ENCODE assay signal across 8 cellular contexts in the genomic region with DNA sequence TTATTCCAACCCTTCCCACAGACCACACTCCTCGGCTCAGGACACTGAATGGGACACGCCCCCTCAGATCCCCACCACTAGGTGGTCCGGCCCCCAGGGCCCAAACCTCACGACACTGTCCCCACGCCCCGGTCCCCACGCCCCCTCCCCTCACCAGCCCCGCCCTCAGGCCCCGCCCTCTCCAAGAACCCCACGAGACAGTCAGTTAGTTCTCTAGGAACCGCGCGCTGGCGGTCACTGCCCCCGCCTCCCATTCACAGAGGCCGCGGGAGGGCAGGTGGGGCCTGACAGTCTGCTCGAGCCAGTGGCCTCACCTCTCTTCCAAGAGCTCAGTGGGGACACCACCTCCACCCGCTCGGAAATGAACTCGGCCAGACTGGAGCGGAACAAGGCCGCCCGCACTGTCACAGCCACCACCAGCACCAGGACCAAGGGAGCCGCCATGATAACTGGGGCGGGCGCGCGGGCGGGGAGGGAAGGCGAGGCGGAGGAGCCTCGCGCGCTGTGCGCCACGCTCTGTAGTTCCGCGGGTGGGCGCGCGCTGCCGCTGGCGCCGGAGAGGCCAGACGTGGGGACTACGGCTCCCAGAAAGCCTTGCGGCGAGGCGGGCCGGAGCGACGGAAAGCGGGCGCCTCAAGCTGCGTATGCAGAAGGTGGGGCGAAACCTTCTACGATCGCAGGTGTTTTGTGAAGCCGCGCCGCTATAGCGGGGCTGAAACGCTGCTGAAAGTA. TPM values are rescaled to one million over a fixed set of nuclear protein-coding genes. Genes with fewer than 3 reads are reported as not detected.
DNase-seq lines count a peak whose midpoint lies in the region; ATAC-seq and TF ChIP-seq lines count a peak whose summit lies in the region.

A gene with protein sequence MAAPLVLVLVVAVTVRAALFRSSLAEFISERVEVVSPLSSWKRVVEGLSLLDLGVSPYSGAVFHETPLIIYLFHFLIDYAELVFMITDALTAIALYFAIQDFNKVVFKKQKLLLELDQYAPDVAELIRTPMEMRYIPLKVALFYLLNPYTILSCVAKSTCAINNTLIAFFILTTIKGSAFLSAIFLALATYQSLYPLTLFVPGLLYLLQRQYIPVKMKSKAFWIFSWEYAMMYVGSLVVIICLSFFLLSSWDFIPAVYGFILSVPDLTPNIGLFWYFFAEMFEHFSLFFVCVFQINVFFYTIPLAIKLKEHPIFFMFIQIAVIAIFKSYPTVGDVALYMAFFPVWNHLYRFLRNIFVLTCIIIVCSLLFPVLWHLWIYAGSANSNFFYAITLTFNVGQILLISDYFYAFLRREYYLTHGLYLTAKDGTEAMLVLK (minus strand): TSS at position 451 of the 732 bp plus-strand sequence. CDS start 7 bp downstream, at position 444.

- no peaks in the 10 kb centered on the region for H3K27me3 Mint-ChIP-seq in activated naive CD4-positive, alpha-beta T cell treated with anti-CD3 and anti-CD28 coated beads for 36 hours (ENCODE audit: low read depth)

- peaks cover 29% of the 10 kb centered on the region for H3K4me1 Mint-ChIP-seq in activated naive CD4-positive, alpha-beta T cell treated with anti-CD3 and anti-CD28 coated beads for 36 hours (ENCODE audit: low read depth)

- intact Hi-C loops in activated naive CD4-positive, alpha-beta T cell treated with anti-CD3 and anti-CD28 coated beads for 36 hours (cut with micrococcal nuclease): loop anchor here (1.0 to 5.0 kb wide), 12 partner anchors 27 to 1185 kb away; a partner anchor contains a TSS

- peak; percentile 14 to 33 for TF ChIP-seq POLR2A in gastroesophageal sphincter (IDR thresholded peaks at IDR 0.05)
- TF ChIP-seq POLR2A in suprapubic skin (IDR thresholded peaks at IDR 0.05): no peak

- H3K9me3 Mint-ChIP-seq in activated naive CD4-positive, alpha-beta T cell treated with anti-CD3 and anti-CD28 coated beads for 36 hours: no peaks in the 10 kb centered on the region

- POLR2A ChIA-PET in HEK293T (lab: Yijun Ruan, JAX): interaction anchor here (0.8 to 1.5 kb wide), 7 partner anchors 10 to 94 kb away, joined by 3 to 6 read pairs (median 4); a partner anchor contains a TSS

- WGBS in gastroesophageal sphincter (ENCODE audit: low coverage in 1 of 2), 2 donors: 0 to 1% methylated on average over 8 to 12 of the region's 64 CpGs
- WGBS in suprapubic skin: 2% methylated on average over 40 of the region's 64 CpGs

- H3K4me3 Mint-ChIP-seq in activated naive CD4-positive, alpha-beta T cell treated with anti-CD3 and anti-CD28 coated beads for 36 hours: peak within 1 kb of the TSS; percentile 97

- no peaks in the 10 kb centered on the region for H3K36me3 Mint-ChIP-seq in activated naive CD4-positive, alpha-beta T cell treated with anti-CD3 and anti-CD28 coated beads for 36 hours (ENCODE audit: low read depth)

- H3K27ac ChIP-seq in gastroesophageal sphincter: peak within 1 kb of the TSS; percentile 50 to 88 (median 83)
- peak within 1 kb of the TSS; percentile 65 for H3K27ac ChIP-seq in suprapubic skin

- DNase-seq in GM04503 (ENCODE audit: low read depth) (peak; percentile 64), HEK293T (ENCODE audit: extremely low spot score) (peak; percentile 92), MV-4-11 (lab: John Stamatoyannopoulos, UW) (peak; percentile 95), SK-MEL-5 (ENCODE audit: low read depth, low spot score) (peak; percentile 96), non-pigmented ciliary epithelial cell (ENCODE audit: low read depth) (peak; percentile 66), suprapubic skin (ENCODE audit: low spot score in 2 of 2) (peak; percentile 95 to 96)
- DNase-seq in activated naive CD4-positive, alpha-beta T cell treated with anti-CD3 and anti-CD28 coated beads for 36 hours: peak; percentile 97

- H3K36me3 ChIP-seq in gastroesophageal sphincter (no peaks in the 10 kb centered on the region), suprapubic skin (no peaks in the 10 kb centered on the region)

- peaks cover 0 to 24% (median 5%) of the 10 kb centered on the region in 3 donors for H3K4me1 ChIP-seq in gastroesophageal sphincter
- H3K4me1 ChIP-seq in suprapubic skin: peaks cover 17% of the 10 kb centered on the region

- H3K4me3 ChIP-seq in gastroesophageal sphincter: peak within 1 kb of the TSS; percentile 88
- H3K4me3 ChIP-seq in suprapubic skin: peak within 1 kb of the TSS; percentile 90

- H3K27me3 ChIP-seq in gastroesophageal sphincter (no peaks in the 10 kb centered on the region), suprapubic skin (no peaks in the 10 kb centered on the region)

- CTCF ChIA-PET in HEK293T (lab: Yijun Ruan, JAX): interaction anchor here (0.6 kb wide), 1 partner anchor 154 kb away, joined by 5 read pairs; no protein-coding TSS in a partner anchor
- CTCF ChIA-PET in activated naive CD4-positive, alpha-beta T cell treated with anti-CD3 and anti-CD28 coated beads for 36 hours (lab: Charles Lee): interaction anchor here (0.6 to 0.9 kb wide), 2 partner anchors 147 to 365 kb away, joined by 3 to 4 read pairs; no protein-coding TSS in a partner anchor

- H3K9me3 ChIP-seq in gastroesophageal sphincter: no peaks in the 10 kb centered on the region
- no peaks in the 10 kb centered on the region for H3K9me3 ChIP-seq in suprapubic skin

- H3K27ac Mint-ChIP-seq in activated naive CD4-positive, alpha-beta T cell treated with anti-CD3 and anti-CD28 coated beads for 36 hours: peak within 1 kb of the TSS; percentile 90

- peak; percentile 100 for ATAC-seq in gastroesophageal sphincter

- no peak for TF ChIP-seq EP300 in gastroesophageal sphincter (IDR thresholded peaks at IDR 0.05)
- no peak for TF ChIP-seq EP300 in suprapubic skin (IDR thresholded peaks at IDR 0.05)

- in situ Hi-C loops in SK-MEL-5 (cut with HindIII; ENCODE audit: low pct_unique_long_range_greater_than_20kb, low sequenced_read_pairs): no loop called here

- TF ChIP-seq CTCF in gastroesophageal sphincter (IDR thresholded peaks at IDR 0.05) (peak in 3 of 4 experiments; percentile 50 to 62 (median 51)), suprapubic skin (IDR thresholded peaks at IDR 0.05) (peak in 1 of 2 donors; percentile 31)

TF ChIP-seq in HEK293T, 16 proteins besides CTCF, POLR2A, EP300 and RAD21:
- TF ChIP-seq FOXM1 (IDR thresholded peaks at IDR 0.05; ENCODE audit: borderline replicate concordance) (no peak), L3MBTL2 (conservative IDR thresholded peaks at IDR 0.05) (0 out of 2 replicates have a peak, but pooled peaks have one; percentile 19), ZNF384 (IDR thresholded peaks at IDR 0.05) (no peak), ARNT (IDR thresholded peaks at IDR 0.05) (no peak)

RNA-seq across cellular contexts. Expression of the gene that starts here (rescaled TPM):
- 32.1 and 38.2 TPM in 2 replicates for total RNA-seq in SK-MEL-5 (2014; rRNA removed; shearing (Covaris generic))
- polyA plus RNA-seq in SK-MEL-5 (2015; cell fraction: cytosol; rRNA removed): 48.0 and 49.1 TPM in 2 replicates
- 12.3 and 19.0 TPM in 2 replicates for polyA plus RNA-seq in SK-MEL-5 (2015; cell fraction: nucleus; rRNA removed)
- 10 to 100 TPM; 18.8 to 18.9 TPM for total RNA-seq in activated naive CD4-positive, alpha-beta T cell treated with anti-CD3 and anti-CD28 coated beads for 36 hours
- 10 to 100 TPM in 3 of 4 donors, 1 to 10 TPM in 1; 5.4 to 11.8 (median 10.8) TPM for total RNA-seq in gastroesophageal sphincter
- 10 to 100 TPM; 13.6 to 21.7 (median 16.2) TPM for total RNA-seq in suprapubic skin

Comparison
In these comparisons a context has a peak if more than half of its experiments do, and no peak if none do; other contexts are left out.
1. Peak in every context shown above with its lines: DNase-seq, ATAC-seq, H3K4me3 ChIP-seq and H3K27ac ChIP-seq.
2. POLR2A ChIP-seq: peak in gastroesophageal sphincter (2 of 2); none in suprapubic skin (0 of 2).